In genomic region chr11:45091563-45092392, GRCh38 we compare ENCODE assay signal across 11 cellular contexts. TPM values are rescaled to one million over a fixed set of nuclear protein-coding genes. Genes with fewer than 3 reads are reported as not detected.
A peak's percentile ranks its signal among the peaks of the same experiment; 100 is the strongest.
DNase-seq lines count a peak whose midpoint lies in the region; ATAC-seq, FAIRE-seq and TF ChIP-seq lines count a peak whose summit lies in the region.
"Had no signal": no experiment of that assay in that cellular context is flagged by ENCODE, and none has a peak within 500 bp of the region (broad histone marks: within the 10 kb centered on the region; RNA-seq: fewer than 3 reads in every experiment).

No MANE protein-coding gene starts in this region.

- no peak overlapping the region for H3K4me3 ChIP-seq in cardiac muscle cell
- H3K4me3 ChIP-seq in RWPE2 (ENCODE audit: severe bottlenecking) = no peak overlapping the region
- H3K4me3 ChIP-seq in fibroblast of the aortic adventitia (ENCODE audit: low read depth, low read length) = no peak overlapping the region
- H3K4me3 ChIP-seq in tibial artery = no peak overlapping the region

- H3K36me3 ChIP-seq in cardiac muscle cell = no peaks in the 10 kb centered on the region
- H3K36me3 ChIP-seq in RWPE2 (ENCODE audit: low read depth) = no peaks in the 10 kb centered on the region
- H3K36me3 ChIP-seq in tibial artery = no peaks in the 10 kb centered on the region

- H3K9me3 ChIP-seq in cardiac muscle cell (ENCODE audit: low read depth) = no peaks in the 10 kb centered on the region
- no peaks in the 10 kb centered on the region for H3K9me3 ChIP-seq in RWPE2 (ENCODE audit: severe bottlenecking)
- H3K9me3 ChIP-seq in tibial artery = no peaks in the 10 kb centered on the region

- H3K27me3 ChIP-seq in cardiac muscle cell (no peaks in the 10 kb centered on the region), RWPE2 (ENCODE audit: insufficient read depth, poor library complexity, severe bottlenecking) (no peaks in the 10 kb centered on the region), tibial artery (no peaks in the 10 kb centered on the region)

- intact Hi-C loops in left cardiac atrium (cut with DNase I) (no loop called here), tibial artery (cut with DNase I; ENCODE audit: low total_unique reads) (loop anchor here (5.0 kb wide), 1 partner anchor 69 kb away; no protein-coding TSS in a partner anchor)

- no peak overlapping the region for H3K27ac ChIP-seq in cardiac muscle cell
- peak overlapping the region; percentile 85 for H3K27ac ChIP-seq in RWPE2 (ENCODE audit: poor library complexity, severe bottlenecking)
- H3K27ac ChIP-seq in tibial artery = peak overlapping the region; percentile 68 to 85

- no peak for FAIRE-seq in RCC 7860 (lab: Jason Lieb, UNC)
- FAIRE-seq: endometrium had no signal

- TF ChIP-seq CTCF in cardiac muscle cell (IDR thresholded peaks at IDR 0.05; ENCODE audit: low read depth, low read length) (no peak), RWPE2 (IDR thresholded peaks at IDR 0.05; ENCODE audit: poor library complexity, severe bottlenecking) (no peak), fibroblast of the aortic adventitia (IDR thresholded peaks at IDR 0.05; ENCODE audit: insufficient read depth, low read length) (no peak), tibial artery (IDR thresholded peaks at IDR 0.05) (no peak)

- H3K4me1 ChIP-seq in cardiac muscle cell (ENCODE audit: low read depth) (peaks cover 11% of the 10 kb centered on the region), RWPE2 (ENCODE audit: insufficient read depth, poor library complexity, severe bottlenecking) (peaks cover 27% of the 10 kb centered on the region), tibial artery (peaks cover 0 to 70% (median 53%) of the 10 kb centered on the region in 4 donors)

- ATAC-seq in left cardiac atrium (no peak), RWPE2 (ENCODE audit: low read depth) (no peak), GM21717 (IDR thresholded peaks at IDR 0.05; ENCODE audit: unreplicated experiment) (no peak)

- DNase-seq in cardiac muscle cell (ENCODE audit: low read depth in 1 of 2, low spot score in 1 of 2) = peak; percentile 49 to 86
- DNase-seq in left cardiac atrium = no peak
- no peak for DNase-seq in RWPE2 (ENCODE audit: low spot score)
- DNase-seq in fibroblast of the aortic adventitia (ENCODE audit: low read depth) = peak; percentile 61
- DNase-seq in tibial artery = no peak
- DNase-seq in DMS114 treated with DMSO at 0.1 percent for 48 hours (lab: John Stamatoyannopoulos, UW; ENCODE audit: unreplicated experiment) = no peak
- DNase-seq in RCC 7860 (ENCODE audit: low spot score) = no peak
- DNase-seq: activated effector memory CD4-positive, alpha-beta T cell treated with Interleukin-2 at 50 U/mL for 16 hours; CD4-positive, alpha-beta memory T cell had no signal

RNA-seq across cellular contexts. Expression of gene PRDM11, which starts 54.7 kb away (rescaled TPM):
- total RNA-seq in cardiac muscle cell (15.9 and 20.5 TPM in 2 replicates), left cardiac atrium (10 to 100 TPM; 16.1 to 16.3 TPM), fibroblast of the aortic adventitia (ENCODE audit: low replicate concordance) (3.4 and 5.3 TPM in 2 replicates)
- 11.3 and 11.8 TPM in 2 replicates for polyA plus RNA-seq in cardiac muscle cell

Comparison
In these comparisons a context has a peak if more than half of its experiments do, and no peak if none do; other contexts are left out.
1. DNase-seq: peak in cardiac muscle cell (2 of 2) and fibroblast of the aortic adventitia (single experiment); none in left cardiac atrium (single experiment), RWPE2 (single experiment), tibial artery (0 of 2), DMS114 treated with DMSO at 0.1 percent for 48 hours (single experiment) and RCC 7860 (single experiment).